ENCODE assay signal across 11 cellular contexts in the genomic region with DNA sequence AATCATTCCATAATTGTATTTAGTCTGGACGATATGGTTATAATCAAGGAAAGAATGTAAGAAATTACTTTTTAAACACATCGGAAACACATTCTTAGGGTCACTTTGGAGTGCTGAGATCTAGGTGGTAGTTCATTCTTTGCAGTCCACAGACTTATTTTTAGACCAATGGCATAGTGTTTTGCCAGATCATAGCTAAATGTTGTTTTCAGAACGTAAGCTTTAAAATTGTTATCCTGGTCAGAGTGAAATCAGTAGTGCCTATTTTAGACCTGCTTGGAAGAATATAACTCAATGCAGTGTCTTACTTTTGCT. TPM values are rescaled to one million over a fixed set of nuclear protein-coding genes. Genes with fewer than 3 reads are reported as not detected.
DNase-seq lines count a peak whose midpoint lies in the region; ATAC-seq and TF ChIP-seq lines count a peak whose summit lies in the region.
"Had no signal": no experiment of that assay in that cellular context is flagged by ENCODE, and none has a peak within 500 bp of the region (broad histone marks: within the 10 kb centered on the region; RNA-seq: fewer than 3 reads in every experiment).

No MANE protein-coding gene starts in this region.

- CTCF ChIA-PET in Calu3 (lab: Charles Lee) = interaction anchor here (1.3 kb wide), 1 partner anchor 12 kb away, joined by 4 read pairs; no protein-coding TSS in a partner anchor

- peak overlapping the region; percentile 58 for H3K27ac Mint-ChIP-seq in Calu3 (ENCODE audit: unreplicated experiment)

- H3K27me3 ChIP-seq in RWPE2 (ENCODE audit: insufficient read depth, poor library complexity, severe bottlenecking) (no peaks in the 10 kb centered on the region), neutrophil (no peaks in the 10 kb centered on the region)
- H3K27me3 ChIP-seq: body of pancreas had no signal

- H3K27me3 Mint-ChIP-seq in Calu3 (ENCODE audit: unreplicated experiment) = no peaks in the 10 kb centered on the region

- TF ChIP-seq CTCF in Calu3 (IDR thresholded peaks at IDR 0.05; ENCODE audit: unreplicated experiment) = no peak
- no peak for TF ChIP-seq CTCF in RWPE2 (IDR thresholded peaks at IDR 0.05; ENCODE audit: poor library complexity, severe bottlenecking)
- no peak for TF ChIP-seq CTCF in neutrophil (IDR thresholded peaks at IDR 0.05)

- peaks cover 91% of the 10 kb centered on the region for H3K36me3 Mint-ChIP-seq in Calu3 (ENCODE audit: insufficient read depth, unreplicated experiment)

- peaks cover 86% of the 10 kb centered on the region for H3K36me3 ChIP-seq in RWPE2 (ENCODE audit: low read depth)
- H3K36me3 ChIP-seq in neutrophil = peaks cover 53% of the 10 kb centered on the region
- H3K36me3 ChIP-seq: prostate gland had no signal

- H3K4me1 ChIP-seq in RWPE2 (ENCODE audit: insufficient read depth, poor library complexity, severe bottlenecking) (peaks cover 45% of the 10 kb centered on the region), neutrophil (ENCODE audit: control insufficient read depth in 1 of 2, insufficient read depth in 1 of 2, low read depth in 1 of 2, low read length in 1 of 2) (peaks cover 52 to 61% of the 10 kb centered on the region in 2 experiments)
- H3K4me1 ChIP-seq: prostate gland had no signal

- ATAC-seq in RWPE2 (ENCODE audit: low read depth) (no peak), HG03432 (IDR thresholded peaks at IDR 0.05; ENCODE audit: unreplicated experiment) (no peak)
- ATAC-seq: body of pancreas had no signal

- peaks cover 42% of the 10 kb centered on the region for H3K4me1 Mint-ChIP-seq in Calu3 (ENCODE audit: low read depth, unreplicated experiment)

- peak overlapping the region; percentile 49 for H3K4me3 Mint-ChIP-seq in Calu3 (ENCODE audit: low read depth, unreplicated experiment)

- BruUV-seq in Calu3 (replicated peaks; lab: Mats Ljungman, UMichigan) = no TSS peak

- no peaks in the 10 kb centered on the region for H3K9me3 Mint-ChIP-seq in Calu3 (ENCODE audit: low read depth, unreplicated experiment)

- H3K4me3 ChIP-seq in RWPE2 (ENCODE audit: severe bottlenecking) = no peak overlapping the region
- no peak overlapping the region for H3K4me3 ChIP-seq in neutrophil (ENCODE audit: low read depth in 1 of 2, low read length in 1 of 2)
- H3K4me3 ChIP-seq: body of pancreas, prostate gland had no signal

- H3K27ac ChIP-seq in RWPE2 (ENCODE audit: poor library complexity, severe bottlenecking) (peak overlapping the region; percentile 89), epithelial cell of prostate (peak overlapping the region; percentile 97), neutrophil (peak overlapping the region; percentile 42)
- H3K27ac ChIP-seq: KMS-11, prostate gland had no signal

- DNase-seq in Calu3 (no peak), RWPE2 (ENCODE audit: low spot score) (no peak), epithelial cell of prostate (ENCODE audit: low read depth, low spot score) (no peak), NCI-H2107 treated with DMSO at 0.1 percent for 48 hours (lab: John Stamatoyannopoulos, UW; ENCODE audit: unreplicated experiment) (no peak), NCI-H2227 (lab: John Stamatoyannopoulos, UW; ENCODE audit: unreplicated experiment) (no peak), NCI-H2171 (lab: John Stamatoyannopoulos, UW) (no peak)
- DNase-seq: body of pancreas had no signal

- H3K9me3 ChIP-seq in RWPE2 (ENCODE audit: severe bottlenecking) (no peaks in the 10 kb centered on the region), neutrophil (no peaks in the 10 kb centered on the region)
- H3K9me3 ChIP-seq: body of pancreas, prostate gland had no signal

- intact Hi-C loops in Calu3 (cut with micrococcal nuclease; ENCODE audit: unreplicated experiment) = no loop called here

RNA-seq across cellular contexts. Expression of gene MYL12A, which starts 4.3 kb away (rescaled TPM):
- total RNA-seq in Calu3 (2022) = 428 and 464 TPM in 2 replicates

RNA-seq across cellular contexts. Expression of gene MYL12B, which starts 10.0 kb away (rescaled TPM):
- 523 and 564 TPM in 2 replicates for total RNA-seq in Calu3 (2022)

RNA-seq across cellular contexts. Expression of gene MYOM1, which starts 32.2 kb away (rescaled TPM):
- 16.5 and 20.4 TPM in 2 replicates for total RNA-seq in Calu3 (2022)

Comparison
In these comparisons a context has a peak if more than half of its experiments do, and no peak if none do; other contexts are left out.
1. H3K27ac ChIP-seq: peak in every context shown above with its lines; median percentile 97 in epithelial cell of prostate; 89 in RWPE2; 42 in neutrophil.